ENCODE assay signal across 22 cellular contexts in the genomic region with DNA sequence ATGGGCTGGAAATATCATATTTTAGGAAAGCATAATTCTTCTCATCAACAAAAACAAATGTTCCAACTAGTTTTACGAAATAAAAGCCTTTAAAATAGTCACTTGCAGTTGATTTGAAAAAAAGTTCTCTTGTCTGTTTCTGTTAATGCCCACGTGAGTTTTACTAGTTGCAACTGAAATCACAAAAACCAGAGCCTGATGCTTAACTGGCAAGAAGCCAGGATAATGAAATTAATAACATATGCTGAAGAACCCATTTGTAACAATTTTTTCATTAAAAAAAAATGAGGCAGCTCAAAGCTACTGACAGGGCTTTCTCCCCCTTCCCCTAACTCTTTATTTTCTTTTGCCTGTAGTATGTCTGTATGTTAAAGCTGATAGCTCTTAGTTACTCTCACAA.
"Had no signal": no experiment of that assay in that cellular context is flagged by ENCODE, and none has a peak within 500 bp of the region (broad histone marks: within the 10 kb centered on the region; RNA-seq: fewer than 3 reads in every experiment).

No MANE protein-coding gene starts in this region.

- H3K27ac ChIP-seq: heart left ventricle, lower lobe of right lung, neutrophil, parathyroid adenoma, upper lobe of right lung had no signal

- H3K27me3 ChIP-seq: heart left ventricle, neutrophil, upper lobe of right lung had no signal

- H3K36me3 ChIP-seq: heart left ventricle, lower lobe of right lung, neutrophil, upper lobe of right lung had no signal

- H2AFZ ChIP-seq: parathyroid adenoma had no signal

- H3K9me3 Mint-ChIP-seq: activated CD4-positive, alpha-beta memory T cell treated with anti-CD3 and anti-CD28 coated beads for 36 hours; activated naive CD4-positive, alpha-beta T cell treated with anti-CD3 and anti-CD28 coated beads for 36 hours; activated naive CD8-positive, alpha-beta T cell treated with anti-CD3 and anti-CD28 coated beads, Interleukin-2, amount 10 ng/mL, durations not matched to agents 7 days and 5 days; T-helper 1 cell treated with Interleukin-12 subunit alpha and Interleukin-12 subunit beta and Interleukin-4 antibody, amounts not matched to agents 30 μg/mL and 1 μg/mL, for 36 hours had no signal

- DNase-seq: activated CD4-positive, alpha-beta memory T cell treated with anti-CD3 and anti-CD28 coated beads for 36 hours; activated CD4-positive, alpha-beta T cell treated with anti-CD3 and anti-CD28 coated beads for 4 hours; activated CD4-positive, CD25-positive, alpha-beta regulatory T cell; activated effector memory CD4-positive, alpha-beta T cell treated with Interleukin-2 at 50 U/mL for 16 hours; activated naive CD4-positive, alpha-beta T cell treated with anti-CD3 and anti-CD28 coated beads for 36 hours; activated naive CD8-positive, alpha-beta T cell treated with anti-CD3 and anti-CD28 coated beads, Interleukin-2, amount 10 ng/mL, durations not matched to agents 7 days and 5 days; activated T-cell treated with anti-CD3 and anti-CD28 coated beads, Interleukin-2, amount 50 U/mL, for 72 hours; amygdala; cerebellar nuclear complex; effector CD4-positive, alpha-beta T cell; heart left ventricle; kidney; lower lobe of right lung; naive thymus-derived CD4-positive, alpha-beta T cell; right cardiac atrium; stimulated activated CD4-positive, alpha-beta T cell treated with anti-CD3 and anti-CD28 coated beads, Interleukin-4, amount 100 ng/mL, for 4 hours; stimulated activated naive CD8-positive, alpha-beta T cell treated with anti-CD3 and anti-CD28 coated beads, Interleukin-15, Interleukin-2, amounts not matched to agents 100 U/mL and 50 U/mL, for 24 hours; upper lobe of right lung had no signal

- H3K4me3 Mint-ChIP-seq: activated CD4-positive, alpha-beta memory T cell treated with anti-CD3 and anti-CD28 coated beads for 36 hours; activated naive CD4-positive, alpha-beta T cell treated with anti-CD3 and anti-CD28 coated beads for 36 hours; activated naive CD8-positive, alpha-beta T cell treated with anti-CD3 and anti-CD28 coated beads, Interleukin-2, amount 10 ng/mL, durations not matched to agents 7 days and 5 days; activated T-cell treated with anti-CD3 and anti-CD28 coated beads, Interleukin-2, amount 50 U/mL, for 72 hours; naive thymus-derived CD4-positive, alpha-beta T cell; T-helper 1 cell treated with Interleukin-12 subunit alpha and Interleukin-12 subunit beta and Interleukin-4 antibody, amounts not matched to agents 30 μg/mL and 1 μg/mL, for 36 hours had no signal

- H3K27me3 Mint-ChIP-seq: activated CD4-positive, alpha-beta memory T cell treated with anti-CD3 and anti-CD28 coated beads for 36 hours; activated naive CD8-positive, alpha-beta T cell treated with anti-CD3 and anti-CD28 coated beads, Interleukin-2, amount 10 ng/mL, durations not matched to agents 7 days and 5 days had no signal

- ATAC-seq: activated T-cell treated with anti-CD3 and anti-CD28 coated beads, Interleukin-2, amount 50 U/mL, for 72 hours; heart left ventricle; left lobe of liver; lower lobe of right lung; naive thymus-derived CD4-positive, alpha-beta T cell; right cardiac atrium; stimulated activated naive CD8-positive, alpha-beta T cell treated with anti-CD3 and anti-CD28 coated beads, Interleukin-15, Interleukin-2, amounts not matched to agents 100 U/mL and 50 U/mL, for 24 hours; upper lobe of right lung had no signal

- H3K4me1 ChIP-seq: heart left ventricle, lower lobe of right lung, parathyroid adenoma, upper lobe of right lung had no signal

- H3K9me3 ChIP-seq: heart left ventricle, lower lobe of right lung, neutrophil, upper lobe of right lung had no signal

- H3K27ac Mint-ChIP-seq: activated CD4-positive, alpha-beta memory T cell treated with anti-CD3 and anti-CD28 coated beads for 36 hours; activated naive CD4-positive, alpha-beta T cell treated with anti-CD3 and anti-CD28 coated beads for 36 hours; activated naive CD8-positive, alpha-beta T cell treated with anti-CD3 and anti-CD28 coated beads, Interleukin-2, amount 10 ng/mL, durations not matched to agents 7 days and 5 days; activated T-cell treated with anti-CD3 and anti-CD28 coated beads, Interleukin-2, amount 50 U/mL, for 72 hours; naive thymus-derived CD4-positive, alpha-beta T cell; T-helper 1 cell treated with Interleukin-12 subunit alpha and Interleukin-12 subunit beta and Interleukin-4 antibody, amounts not matched to agents 30 μg/mL and 1 μg/mL, for 36 hours had no signal

- H3K9ac ChIP-seq: parathyroid adenoma had no signal

- H3K4me1 Mint-ChIP-seq: activated naive CD8-positive, alpha-beta T cell treated with anti-CD3 and anti-CD28 coated beads, Interleukin-2, amount 10 ng/mL, durations not matched to agents 7 days and 5 days; naive thymus-derived CD4-positive, alpha-beta T cell had no signal

- H3K79me2 ChIP-seq: parathyroid adenoma had no signal

- H3K4me3 ChIP-seq: heart left ventricle, lower lobe of right lung, upper lobe of right lung had no signal

- H3K36me3 Mint-ChIP-seq: activated CD4-positive, alpha-beta memory T cell treated with anti-CD3 and anti-CD28 coated beads for 36 hours; activated naive CD8-positive, alpha-beta T cell treated with anti-CD3 and anti-CD28 coated beads, Interleukin-2, amount 10 ng/mL, durations not matched to agents 7 days and 5 days; naive thymus-derived CD4-positive, alpha-beta T cell had no signal
